Comparison of ENCODE assay signal across 16 cellular contexts in genomic region chr11:99973993-99974392, GRCh38.
DNase-seq lines count a peak whose midpoint lies in the region; ATAC-seq and TF ChIP-seq lines count a peak whose summit lies in the region.
"Had no signal": no experiment of that assay in that cellular context is flagged by ENCODE, and none has a peak within 500 bp of the region (broad histone marks: within the 10 kb centered on the region; RNA-seq: fewer than 3 reads in every experiment).

No MANE protein-coding gene starts in this region.

- intact Hi-C loops in lower leg skin (cut with DNase I; ENCODE audit: low total_unique reads) = no loop called here

- 26% methylated on average over 4 of the region's 4 CpGs for WGBS in hepatocyte (ENCODE audit: low lambda C conversion rate, missing lambda C conversion rate)
- WGBS in lower leg skin, 2 donors = 56 to 64% methylated on average over 4 of the region's 4 CpGs

- in situ Hi-C loops in ACHN (cut with HindIII; ENCODE audit: low pct_ligation_motif_present, low pct_unique_long_range_greater_than_20kb, low sequenced_read_pairs) = no loop called here

- H2AFZ ChIP-seq in hepatocyte = no peak overlapping the region

- H3K27me3 ChIP-seq in hepatocyte (no peaks in the 10 kb centered on the region), SJCRH30 (no peaks in the 10 kb centered on the region)

- no peak for TF ChIP-seq POLR2A in lower leg skin (IDR thresholded peaks at IDR 0.05)

- no peaks in the 10 kb centered on the region for H3K9me2 ChIP-seq in hepatocyte (replicated peaks; ENCODE audit: insufficient read depth)

- H3K9me3 ChIP-seq in hepatocyte (ENCODE audit: low read depth) = no peaks in the 10 kb centered on the region
- H3K9me3 ChIP-seq in SJCRH30 (replicated peaks) = no peaks in the 10 kb centered on the region
- H3K9me3 ChIP-seq: HAP-1 had no signal

- H3K4me2 ChIP-seq in hepatocyte = no peak overlapping the region

- no peak overlapping the region for H3K4me3 ChIP-seq in hepatocyte
- no peak overlapping the region for H3K4me3 ChIP-seq in SJCRH30
- no peak overlapping the region for H3K4me3 ChIP-seq in lower leg skin (ENCODE audit: low read depth, poor library complexity, severe bottlenecking)
- H3K4me3 ChIP-seq in coronary artery = no peak overlapping the region
- H3K4me3 ChIP-seq: HAP-1, SK-N-MC had no signal

- peak; percentile 83 for DNase-seq in ACHN
- DNase-seq in NCI-H226 = peak; percentile 88
- DNase-seq in hepatocyte (ENCODE audit: low spot score) = peak; percentile 48
- DNase-seq in omental fat pad (ENCODE audit: low spot score) = no peak
- no peak for DNase-seq in SJCRH30
- no peak for DNase-seq in lower leg skin (ENCODE audit: low spot score in 2 of 2)
- no peak for DNase-seq in DMS79 treated with DMSO at 0.1 percent for 48 hours (lab: John Stamatoyannopoulos, UW)
- no peak for DNase-seq in coronary artery (ENCODE audit: low spot score)
- DNase-seq: KBM-7, NCI-H1436, NCI-H2029 treated with DMSO at 0.1 percent for 48 hours, NCI-H2171 treated with DMSO at 0.1 percent for 48 hours, NCI-H748 treated with DMSO at 0.1 percent for 48 hours, PC-3 had no signal

- H3K79me2 ChIP-seq in hepatocyte = no peaks in the 10 kb centered on the region

- no peaks in the 10 kb centered on the region for H3K36me3 ChIP-seq in hepatocyte (replicated peaks; ENCODE audit: insufficient read depth, low read depth)
- no peaks in the 10 kb centered on the region for H3K36me3 ChIP-seq in SJCRH30
- H3K36me3 ChIP-seq: HAP-1 had no signal

- peak; percentile 83 for ATAC-seq in omental fat pad (ENCODE audit: low FRiP score)
- ATAC-seq: PC-3 had no signal

- H3K4me1 ChIP-seq in hepatocyte (ENCODE audit: insufficient read depth) = no peaks in the 10 kb centered on the region
- H3K4me1 ChIP-seq in SJCRH30 = no peaks in the 10 kb centered on the region
- H3K4me1 ChIP-seq: HAP-1 had no signal

- no peak for TF ChIP-seq CTCF in hepatocyte (IDR thresholded peaks at IDR 0.05; ENCODE audit: poor library complexity)
- no peak for TF ChIP-seq CTCF in omental fat pad (IDR thresholded peaks at IDR 0.05)
- no peak for TF ChIP-seq CTCF in lower leg skin (IDR thresholded peaks at IDR 0.05)
- TF ChIP-seq CTCF in coronary artery (IDR thresholded peaks at IDR 0.05) = no peak

- H4K20me1 ChIP-seq in hepatocyte (ENCODE audit: insufficient read depth, poor library complexity, severe bottlenecking) = no peaks in the 10 kb centered on the region

- H3K27ac ChIP-seq in hepatocyte (peak overlapping the region; percentile 18), SJCRH30 (no peak overlapping the region), coronary artery (no peak overlapping the region)
- H3K27ac ChIP-seq: SK-N-MC had no signal

Comparison
In these comparisons a context has a peak if more than half of its experiments do, and no peak if none do; other contexts are left out.
1. DNase-seq: peak in ACHN (single experiment), NCI-H226 (single experiment) and hepatocyte (single experiment); none in omental fat pad (single experiment), SJCRH30 (0 of 2), lower leg skin (0 of 2), DMS79 treated with DMSO at 0.1 percent for 48 hours (single experiment) and coronary artery (single experiment).